Comparison of ENCODE assay signal across 28 cellular contexts in genomic region chr4:99712530-99712929, GRCh38. TPM values are rescaled to one million over a fixed set of nuclear protein-coding genes. Genes with fewer than 3 reads are reported as not detected.
A peak's percentile ranks its signal among the peaks of the same experiment; 100 is the strongest.
DNase-seq lines count a peak whose midpoint lies in the region; ATAC-seq, FAIRE-seq and TF ChIP-seq lines count a peak whose summit lies in the region.
"Had no signal": no experiment of that assay in that cellular context is flagged by ENCODE, and none has a peak within 500 bp of the region (broad histone marks: within the 10 kb centered on the region; RNA-seq: fewer than 3 reads in every experiment).

No MANE protein-coding gene starts in this region.

- no peak overlapping the region for H2AFZ ChIP-seq in PC-3 (ENCODE audit: low read length)

- H3K27me3 ChIP-seq in PC-3 (ENCODE audit: low read length) (no peaks in the 10 kb centered on the region), pancreas (no peaks in the 10 kb centered on the region)
- H3K27me3 ChIP-seq: BE2C, BLaER1 had no signal

- intact Hi-C loops in PC-3 (cut with micrococcal nuclease), result no loop called here
- intact Hi-C loops in pancreas (cut with DNase I), result no loop called here

- BruUV-seq in PC-3 (replicated peaks; lab: Mats Ljungman, UMichigan), result no TSS peak

- no peak for ATAC-seq in PC-3
- peak in 3 of 4 donors; percentile 47 to 67 (median 58) for ATAC-seq in pancreas
- ATAC-seq: GM12878 had no signal

- H3K9me3 ChIP-seq in PC-3 (ENCODE audit: low read length), result no peaks in the 10 kb centered on the region
- no peaks in the 10 kb centered on the region for H3K9me3 ChIP-seq in pancreas
- H3K9me3 ChIP-seq: BE2C, BLaER1 had no signal

- no peak overlapping the region for H3K9ac ChIP-seq in PC-3 (ENCODE audit: low read length)
- H3K9ac ChIP-seq: BLaER1 had no signal

- 0 out of 2 replicates have a peak overlapping the region, but pooled peaks have one; percentile 16 for H3K4me2 ChIP-seq in PC-3 (ENCODE audit: low read length)
- H3K4me2 ChIP-seq: BLaER1 had no signal

- FAIRE-seq in pancreas (lab: Jason Lieb, UNC) (no peak), GM12892 (lab: Jason Lieb, UNC) (no peak)
- FAIRE-seq: A204.1, GM12878, GM19239 had no signal

- no peak for DNase-seq in PC-3
- DNase-seq in pancreas, result no peak
- DNase-seq in SKM-1 (lab: John Stamatoyannopoulos, UW; ENCODE audit: unreplicated experiment), result no peak
- DNase-seq in iPS-NIHi7 (ENCODE audit: extremely low spot score), result no peak
- no peak for DNase-seq in GM12892 (ENCODE audit: insufficient read length)
- DNase-seq: 8988T; ACHN; BE2C; C1 segment of cervical spinal cord; CD4-positive, alpha-beta memory T cell; CD4-positive, CD25-positive, alpha-beta regulatory T cell; CD8-positive, alpha-beta memory T cell; COR-L47; DMS 273 treated with DMSO at 0.1 percent for 48 hours; DMS153; DMS53; DMS79; DND-41; EL; GDM1 had no signal

- no peaks in the 10 kb centered on the region for H3K9me2 ChIP-seq in PC-3 (replicated peaks; ENCODE audit: low read length)

- H3K4me3 ChIP-seq in PC-3 (ENCODE audit: low read length), result no peak overlapping the region
- no peak overlapping the region for H3K4me3 ChIP-seq in pancreas
- H3K4me3 ChIP-seq: BLaER1, GM12878 had no signal

- TF ChIP-seq CTCF in PC-3 (conservative IDR thresholded peaks at IDR 0.05; ENCODE audit: low read depth, low read length), result no peak
- no peak for TF ChIP-seq CTCF in pancreas (IDR thresholded peaks at IDR 0.05)

- POLR2A ChIA-PET in PC-3 (lab: Charles Lee; ENCODE audit: unreplicated experiment), result no interaction called here

- H3K27ac ChIP-seq in PC-3 (ENCODE audit: low read length) (peak overlapping the region; percentile 81; the same call in 1 of the 2 replicates), pancreas (peak overlapping the region in 2 of 4 donors; percentile 29 to 62)
- H3K27ac ChIP-seq: BLaER1 had no signal

- H3K4me1 ChIP-seq in PC-3 (ENCODE audit: insufficient read depth, low read length) (peaks cover 30% of the 10 kb centered on the region), pancreas (peaks cover 0 to 19% (median 0%) of the 10 kb centered on the region in 3 donors)
- H3K4me1 ChIP-seq: BLaER1 had no signal

- H3F3A ChIP-seq in PC-3 (ENCODE audit: low read length, unreplicated experiment), result no peaks in the 10 kb centered on the region

- CTCF ChIA-PET in PC-3 (lab: Charles Lee), result no interaction called here

- WGBS in pancreas, 2 donors, result 58 to 59% methylated on average over 3 of the region's 3 CpGs

- no peaks in the 10 kb centered on the region for H3K79me2 ChIP-seq in PC-3 (ENCODE audit: low read length)

- H4K20me1 ChIP-seq in PC-3 (ENCODE audit: low read length), result no peaks in the 10 kb centered on the region
- H4K20me1 ChIP-seq: BLaER1 had no signal

- H3K36me3 ChIP-seq in PC-3 (ENCODE audit: low read depth, low read length) (no peaks in the 10 kb centered on the region), pancreas (no peaks in the 10 kb centered on the region)
- H3K36me3 ChIP-seq: BE2C, BLaER1 had no signal

- TF ChIP-seq POLR2A in GM12892 (IDR thresholded peaks at IDR 0.05; ENCODE audit: low read depth, low read length), result no peak

RNA-seq across cellular contexts. Expression of gene C4orf54, which starts 54.9 kb away (rescaled TPM):
- total RNA-seq in PC-3 (2014; rRNA removed), result 0.04 TPM in 1 of 2 replicates, not detected in the other
- total RNA-seq in pancreas, result under 1 TPM in 1 of 6 donors, not detected in 5; 0.03 TPM
- under 1 TPM; under 0.01 TPM for polyA plus RNA-seq in pancreas
- polyA plus RNA-seq in GM12892 (2012; ENCODE audit: missing spikeins), result 0.02 TPM
- total RNA-seq: A673; CD4-positive, alpha-beta memory T cell; CD4-positive, CD25-positive, alpha-beta regulatory T cell; CD8-positive, alpha-beta memory T cell; G401; GM12878 had no signal
- polyA plus RNA-seq: AG04450; CD14-positive monocyte; CD4-positive, alpha-beta memory T cell; CD4-positive, CD25-positive, alpha-beta regulatory T cell; CD8-positive, alpha-beta memory T cell had no signal
